ENCODE assay signal across 19 cellular contexts in the genomic region with DNA sequence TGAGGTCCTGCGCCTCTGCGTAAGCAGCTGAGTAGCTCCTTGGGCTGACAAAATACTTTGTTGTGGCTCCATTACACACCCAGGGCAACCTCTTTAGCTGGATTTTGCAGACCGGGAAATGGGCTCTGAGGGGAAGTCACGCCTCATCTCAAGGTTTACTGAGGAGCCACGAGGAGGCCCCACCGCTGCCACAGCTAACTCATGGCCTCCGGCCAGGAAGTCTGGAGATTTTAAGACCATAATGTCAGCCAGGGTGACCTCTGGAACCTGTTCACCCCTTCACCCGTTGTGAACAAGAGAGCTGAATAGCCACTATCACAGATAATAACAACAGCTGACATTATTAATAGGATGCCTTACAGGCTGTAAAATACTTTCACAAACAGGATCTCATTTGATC.
"Had no signal": no experiment of that assay in that cellular context is flagged by ENCODE, and none has a peak within 500 bp of the region (broad histone marks: within the 10 kb centered on the region; RNA-seq: fewer than 3 reads in every experiment).

No MANE protein-coding gene starts in this region.

- H3K27ac ChIP-seq: thyroid gland, upper lobe of right lung had no signal

- H3K9me3 ChIP-seq: thyroid gland, upper lobe of right lung had no signal

- H3K36me3 ChIP-seq: thyroid gland, upper lobe of right lung had no signal

- DNase-seq: activated B cell treated with CpG ODN at 0.5 μM for 24 hours; activated CD4-positive, alpha-beta T cell treated with anti-CD3 and anti-CD28 coated beads for 36 hours; activated CD4-positive, alpha-beta T cell treated with anti-CD3 and anti-CD28 coated beads, Interleukin-2, amount 50 U/mL, for 4 hours; activated CD8-positive, alpha-beta memory T cell treated with anti-CD3 and anti-CD28 coated beads for 24 hours; activated CD8-positive, alpha-beta memory T cell treated with anti-CD3 and anti-CD28 coated beads, Interleukin-2, amount 50 U/mL, for 4 hours; activated naive CD4-positive, alpha-beta T cell treated with Interleukin-2 at 50 U/mL for 16 hours; activated naive CD8-positive, alpha-beta T cell treated with anti-CD3 and anti-CD28 coated beads for 36 hours; activated T-cell treated with anti-CD3 and anti-CD28 coated beads, Interleukin-2, amount 50 U/mL, for 4 hours; effector memory CD4-positive, alpha-beta T cell; head of caudate nucleus; naive B cell; nucleus accumbens; posterior cingulate gyrus; stimulated activated CD4-positive, alpha-beta T cell treated with anti-CD3 and anti-CD28 coated beads, Interleukin-12 subunit alpha, Interleukin-12 subunit beta, amount 100 ng/mL, for 4 hours; substantia nigra; T-helper 9 cell; thyroid gland; upper lobe of right lung had no signal

- ATAC-seq: activated CD4-positive, alpha-beta T cell treated with anti-CD3 and anti-CD28 coated beads for 36 hours; activated T-cell treated with anti-CD3 and anti-CD28 coated beads, Interleukin-2, amount 50 U/mL, for 4 hours; esophagus mucosa; upper lobe of right lung had no signal

- H3K4me3 ChIP-seq: thyroid gland, upper lobe of right lung had no signal

- H3K4me1 ChIP-seq: thyroid gland, upper lobe of right lung had no signal

- H3K27me3 ChIP-seq: thyroid gland, upper lobe of right lung had no signal
